ENCODE assay signal across 12 cellular contexts in genomic region chr5:116442095-116442534, GRCh38.
DNase-seq lines count a peak whose midpoint lies in the region; ATAC-seq and TF ChIP-seq lines count a peak whose summit lies in the region.
"Had no signal": no experiment of that assay in that cellular context is flagged by ENCODE, and none has a peak within 500 bp of the region (broad histone marks: within the 10 kb centered on the region; RNA-seq: fewer than 3 reads in every experiment).

No MANE protein-coding gene starts in this region.

- no peak overlapping the region for H3K27ac Mint-ChIP-seq in activated T-cell treated with anti-CD3 and anti-CD28 coated beads, Interleukin-2, amount 50 U/mL, for 24 hours

- no peak for TF ChIP-seq POLR2A in ovary (IDR thresholded peaks at IDR 0.05)
- TF ChIP-seq POLR2A in prostate gland (IDR thresholded peaks at IDR 0.05): no peak

- peaks cover 37% of the 10 kb centered on the region for H3K36me3 Mint-ChIP-seq in activated T-cell treated with anti-CD3 and anti-CD28 coated beads, Interleukin-2, amount 50 U/mL, for 24 hours (ENCODE audit: low read depth)

- no peaks in the 10 kb centered on the region for H3K4me1 ChIP-seq in ovary (ENCODE audit: insufficient read depth)
- H3K4me1 ChIP-seq in prostate gland (replicated peaks): no peaks in the 10 kb centered on the region

- H3K27ac ChIP-seq in ovary: no peak overlapping the region
- H3K27ac ChIP-seq in prostate gland: no peak overlapping the region

- ATAC-seq in GM18511 (IDR thresholded peaks at IDR 0.05; ENCODE audit: unreplicated experiment): no peak
- ATAC-seq: activated T-cell treated with anti-CD3 and anti-CD28 coated beads, Interleukin-2, amount 50 U/mL, for 4 hours had no signal

- 57 to 58% (median 57%) methylated on average over 3 of the region's 3 CpGs for WGBS in ovary, 3 donors
- WGBS in prostate gland: 50% methylated on average over 3 of the region's 3 CpGs

- no peaks in the 10 kb centered on the region for H3K4me1 Mint-ChIP-seq in activated T-cell treated with anti-CD3 and anti-CD28 coated beads, Interleukin-2, amount 50 U/mL, for 24 hours (ENCODE audit: low read depth)
- H3K4me1 Mint-ChIP-seq: immature natural killer cell had no signal

- H3K9me3 ChIP-seq in ovary (no peaks in the 10 kb centered on the region), prostate gland (no peaks in the 10 kb centered on the region)

- no peaks in the 10 kb centered on the region for H3K9me3 Mint-ChIP-seq in activated T-cell treated with anti-CD3 and anti-CD28 coated beads, Interleukin-2, amount 50 U/mL, for 24 hours
- H3K9me3 Mint-ChIP-seq: activated T-cell treated with anti-CD3 and anti-CD28 coated beads, Interleukin-2, amount 50 U/mL, for 4 hours; immature natural killer cell had no signal

- no peaks in the 10 kb centered on the region for H3K27me3 Mint-ChIP-seq in activated T-cell treated with anti-CD3 and anti-CD28 coated beads, Interleukin-2, amount 50 U/mL, for 24 hours

- in situ Hi-C loops in astrocyte of the spinal cord (cut with HindIII; ENCODE audit: low sequenced_read_pairs): no loop called here

- TF ChIP-seq EP300 in ovary (IDR thresholded peaks at IDR 0.05): no peak

- H3K27me3 ChIP-seq in ovary: no peaks in the 10 kb centered on the region
- no peaks in the 10 kb centered on the region for H3K27me3 ChIP-seq in prostate gland (replicated peaks; ENCODE audit: insufficient read depth)

- no peak overlapping the region for H3K4me3 Mint-ChIP-seq in activated T-cell treated with anti-CD3 and anti-CD28 coated beads, Interleukin-2, amount 50 U/mL, for 24 hours
- H3K4me3 Mint-ChIP-seq: activated T-cell treated with anti-CD3 and anti-CD28 coated beads, Interleukin-2, amount 50 U/mL, for 4 hours; immature natural killer cell had no signal

- H3K4me3 ChIP-seq in astrocyte of the spinal cord (ENCODE audit: low read depth, low read length): no peak overlapping the region
- no peak overlapping the region for H3K4me3 ChIP-seq in ovary
- H3K4me3 ChIP-seq in prostate gland: no peak overlapping the region

- TF ChIP-seq CTCF in astrocyte of the spinal cord (IDR thresholded peaks at IDR 0.05; ENCODE audit: low read depth, low read length) (no peak), ovary (IDR thresholded peaks at IDR 0.05) (no peak), prostate gland (IDR thresholded peaks at IDR 0.05) (no peak)

- peak; percentile 59 for DNase-seq in DMS153 (lab: John Stamatoyannopoulos, UW)
- DNase-seq in NCI-H187 (lab: John Stamatoyannopoulos, UW): peak; percentile 61 to 77
- DNase-seq in astrocyte of the spinal cord (ENCODE audit: low read depth, low spot score): peak; percentile 66
- peak; percentile 60 for DNase-seq in kidney glomerular epithelial cell (lab: John Stamatoyannopoulos, UW)
- DNase-seq in ovary: no peak
- no peak for DNase-seq in prostate gland (ENCODE audit: low spot score)
- DNase-seq in activated T-cell treated with anti-CD3 and anti-CD28 coated beads, Interleukin-2, amount 50 U/mL, for 24 hours: no peak
- DNase-seq: activated T-cell treated with anti-CD3 and anti-CD28 coated beads, Interleukin-2, amount 50 U/mL, for 4 hours; DND-41; immature natural killer cell; NCI-H526 treated with DMSO at 0.1 percent for 48 hours had no signal

- intact Hi-C loops in ovary (cut with DNase I) (no loop called here), prostate gland (cut with DNase I) (no loop called here)

- no peaks in the 10 kb centered on the region for H3K36me3 ChIP-seq in ovary
- H3K36me3 ChIP-seq in prostate gland: no peaks in the 10 kb centered on the region

Comparison
In these comparisons a context has a peak if more than half of its experiments do, and no peak if none do; other contexts are left out.
1. DNase-seq: peak in DMS153 (single experiment), NCI-H187 (2 of 2), astrocyte of the spinal cord (single experiment) and kidney glomerular epithelial cell (single experiment); none in ovary (0 of 5), prostate gland (single experiment) and activated T-cell treated with anti-CD3 and anti-CD28 coated beads, Interleukin-2, amount 50 U/mL, for 24 hours (single experiment).